In genomic region chr5:90095292-90096060, GRCh38 we compare ENCODE assay signal across 17 cellular contexts.
"Had no signal": no experiment of that assay in that cellular context is flagged by ENCODE, and none has a peak within 500 bp of the region (broad histone marks: within the 10 kb centered on the region; RNA-seq: fewer than 3 reads in every experiment).

No MANE protein-coding gene starts in this region.

- H3K36me3 ChIP-seq: brain microvascular endothelial cell, colonic mucosa, left lung, upper lobe of right lung had no signal

- H3K27me3 Mint-ChIP-seq: naive thymus-derived CD8-positive, alpha-beta T cell; progenitor cell of endocrine pancreas had no signal

- ATAC-seq: left lung; naive thymus-derived CD8-positive, alpha-beta T cell; upper lobe of right lung; WTC11 had no signal

- H3K9me3 ChIP-seq: colonic mucosa, upper lobe of right lung had no signal

- H3K4me3 ChIP-seq: colonic mucosa, left lung, lung, upper lobe of right lung had no signal

- H3K27me3 ChIP-seq: brain microvascular endothelial cell, colonic mucosa, left lung, upper lobe of right lung had no signal

- H3K36me3 Mint-ChIP-seq: activated naive CD4-positive, alpha-beta T cell treated with anti-CD3 and anti-CD28 coated beads, Interleukin-2, amount 50 U/mL, for 24 hours; naive thymus-derived CD8-positive, alpha-beta T cell; WTC11 had no signal

- H3K27ac Mint-ChIP-seq: activated naive CD4-positive, alpha-beta T cell treated with anti-CD3 and anti-CD28 coated beads, Interleukin-2, amount 50 U/mL, for 24 hours; naive thymus-derived CD8-positive, alpha-beta T cell; progenitor cell of endocrine pancreas; T-helper 2 cell treated with Interferon-gamma antibody and Interleukin-4, amounts not matched to agents 5 μg/mL and 100 μg/mL, for 36 hours; WTC11 had no signal

- DNase-seq: activated gamma-delta T cell treated with Interleukin-2 at 50 U/mL for 16 hours; activated T-cell treated with anti-CD3 and anti-CD28 coated beads, Interleukin-2, amount 50 U/mL, for 1 hour; anterior cingulate cortex; brain microvascular endothelial cell; central memory CD4-positive, alpha-beta T cell; colonic mucosa; foreskin fibroblast; left lung; naive thymus-derived CD8-positive, alpha-beta T cell; stimulated activated CD4-positive, alpha-beta T cell treated with anti-CD3 and anti-CD28 coated beads, Interleukin-4, amount 100 ng/mL, for 24 hours; stimulated activated naive CD4-positive, alpha-beta T cell treated with Interleukin-2 at 50 U/mL for 16 hours; upper lobe of right lung had no signal

- H3K4me1 Mint-ChIP-seq: activated naive CD4-positive, alpha-beta T cell treated with anti-CD3 and anti-CD28 coated beads, Interleukin-2, amount 50 U/mL, for 24 hours; naive thymus-derived CD8-positive, alpha-beta T cell; WTC11 had no signal

- H3K4me1 ChIP-seq: colonic mucosa, left lung, upper lobe of right lung had no signal

- H3K27ac ChIP-seq: colonic mucosa, left lung, upper lobe of right lung had no signal

- H3K9me3 Mint-ChIP-seq: activated naive CD4-positive, alpha-beta T cell treated with anti-CD3 and anti-CD28 coated beads, Interleukin-2, amount 50 U/mL, for 24 hours; T-helper 2 cell treated with Interferon-gamma antibody and Interleukin-4, amounts not matched to agents 5 μg/mL and 100 μg/mL, for 36 hours had no signal

- H3K4me3 Mint-ChIP-seq: activated naive CD4-positive, alpha-beta T cell treated with anti-CD3 and anti-CD28 coated beads, Interleukin-2, amount 50 U/mL, for 24 hours; naive thymus-derived CD8-positive, alpha-beta T cell; T-helper 2 cell treated with Interferon-gamma antibody and Interleukin-4, amounts not matched to agents 5 μg/mL and 100 μg/mL, for 36 hours; WTC11 had no signal
